In the genomic region with DNA sequence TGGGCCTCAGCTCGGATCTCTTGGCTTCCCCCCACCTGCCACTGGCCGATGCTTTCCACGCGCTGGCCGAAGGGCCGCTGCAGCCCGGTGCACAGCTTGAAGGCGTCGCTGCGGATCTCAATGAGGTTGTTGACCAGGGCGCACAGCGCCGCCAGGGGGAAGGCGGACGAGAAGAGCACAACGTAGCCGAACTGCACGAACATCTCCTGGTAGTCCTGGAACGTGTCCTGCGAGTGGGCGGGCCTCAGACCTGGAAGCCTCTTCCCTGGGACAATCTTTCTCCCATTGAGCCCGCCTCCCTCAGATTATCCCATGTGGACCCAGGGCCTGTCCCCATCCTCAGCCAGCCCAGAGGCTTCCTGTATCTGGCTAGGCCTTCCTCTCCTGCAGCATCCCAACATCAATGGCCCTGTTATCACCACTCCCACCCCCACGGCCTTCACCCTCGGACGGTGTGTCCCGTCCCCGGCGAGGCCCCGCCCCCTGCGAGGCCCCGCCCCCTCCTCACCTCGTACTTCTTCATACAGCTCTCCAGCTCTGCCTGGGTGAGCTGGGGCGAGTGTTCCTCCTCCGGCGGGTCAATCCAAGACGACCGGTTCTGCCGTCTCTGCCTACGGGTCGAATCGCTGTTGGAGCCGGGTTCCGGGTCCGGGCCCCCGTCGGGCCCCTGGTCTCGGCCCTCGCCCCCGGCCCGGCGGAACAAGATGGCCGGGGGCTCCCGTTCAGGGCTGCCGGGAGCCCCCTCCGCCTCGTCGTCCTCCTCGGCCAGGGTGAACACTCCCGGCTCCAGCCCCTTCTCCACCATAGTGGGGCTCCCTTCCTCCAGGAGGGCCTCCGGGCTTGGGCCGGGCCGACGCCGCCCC, we compare ENCODE assay signal across 8 cellular contexts. TPM values are rescaled to one million over a fixed set of nuclear protein-coding genes. Genes with fewer than 3 reads are reported as not detected.
DNase-seq lines count a peak whose midpoint lies in the region; ATAC-seq and TF ChIP-seq lines count a peak whose summit lies in the region.

No MANE protein-coding gene starts in this region.

- peak overlapping the region; percentile 45 for H3K23ac ChIP-seq in mesendoderm (ENCODE audit: low read length)

- H3K27ac ChIP-seq in coronary artery, result peak overlapping the region in 1 of 2 donors; percentile 5
- peak overlapping the region; percentile 86 for H3K27ac ChIP-seq in mesendoderm (ENCODE audit: low read depth, low read length)

- H3K4me1 Mint-ChIP-seq in WTC11 (peaks cover 16% of the 10 kb centered on the region), type B pancreatic cell (ENCODE audit: unreplicated experiment) (peaks cover 5% of the 10 kb centered on the region), HFFc6 (ENCODE audit: low read depth) (peaks cover 1% of the 10 kb centered on the region)

- peak overlapping the region; percentile 5 for H2BK120ac ChIP-seq in mesendoderm (ENCODE audit: low read depth, low read length)

- no peaks in the 10 kb centered on the region for H3K4me1 ChIP-seq in mesendoderm (ENCODE audit: control insufficient read depth, low read depth, low read length)

- peak overlapping the region; percentile 76 for H3K9ac ChIP-seq in mesendoderm (ENCODE audit: low read length)

- H3K36me3 Mint-ChIP-seq in WTC11 (peaks cover 11% of the 10 kb centered on the region), type B pancreatic cell (peaks cover 9% of the 10 kb centered on the region), HFFc6 (ENCODE audit: low read depth) (peaks cover 6% of the 10 kb centered on the region)

- H3K79me1 ChIP-seq in mesendoderm (ENCODE audit: low read length), result no peaks in the 10 kb centered on the region

- no peak overlapping the region for H2BK15ac ChIP-seq in mesendoderm (replicated peaks; ENCODE audit: low read depth)

- ATAC-seq in WTC11 (peak; percentile 72), GM21717 (IDR thresholded peaks at IDR 0.05; ENCODE audit: unreplicated experiment) (no peak)

- H3K27me3 Mint-ChIP-seq in WTC11 (ENCODE audit: low read depth) (peaks cover 5% of the 10 kb centered on the region), type B pancreatic cell (peaks cover 10% of the 10 kb centered on the region), HFFc6 (ENCODE audit: insufficient read depth) (peaks cover 3% of the 10 kb centered on the region)

- peak; percentile 91 for DNase-seq in GM20000 (ENCODE audit: low spot score)
- peak; percentile 93 for DNase-seq in WTC11 (ENCODE audit: low spot score)
- DNase-seq in coronary artery (ENCODE audit: low spot score), result no peak
- DNase-seq in mesendoderm, result peak; percentile 98
- DNase-seq in type B pancreatic cell (ENCODE audit: extremely low spot score, unreplicated experiment), result no peak
- no peak for DNase-seq in anterior cingulate cortex (lab: John Stamatoyannopoulos, UW)
- DNase-seq in HFFc6, result no peak

- peak overlapping the region; percentile 89 for H3K18ac ChIP-seq in mesendoderm (ENCODE audit: low read length)

- H3K56ac ChIP-seq in mesendoderm (ENCODE audit: low read length), result peak overlapping the region; percentile 82

- H4K5ac ChIP-seq in mesendoderm (ENCODE audit: low read length), result no peak overlapping the region

- no peaks in the 10 kb centered on the region for H3K27me3 ChIP-seq in mesendoderm (ENCODE audit: insufficient read depth, low read length, poor library complexity)

- H3K4me3 ChIP-seq in coronary artery (peak overlapping the region; percentile 32), mesendoderm (ENCODE audit: low read length) (peak overlapping the region; percentile 55)

- H3K36me3 ChIP-seq in mesendoderm (ENCODE audit: control insufficient read depth, insufficient read depth, low read length), result no peaks in the 10 kb centered on the region

- no peaks in the 10 kb centered on the region for H3K79me2 ChIP-seq in mesendoderm (ENCODE audit: control insufficient read depth, insufficient read depth, low read length)

- H3K4me3 Mint-ChIP-seq in WTC11 (peak overlapping the region; percentile 84), type B pancreatic cell (peak overlapping the region; percentile 88), HFFc6 (no peak overlapping the region)

- no peak overlapping the region for H2AK5ac ChIP-seq in mesendoderm (ENCODE audit: low read length)

- peak overlapping the region; percentile 70 for H3K4me2 ChIP-seq in mesendoderm (ENCODE audit: low read length)

- POLR2A ChIA-PET in WTC11 (lab: Charles Lee), result interaction anchor here (0.5 to 1.4 kb wide), 8 partner anchors 11 to 669 kb away, joined by 3 to 11 read pairs (median 4); partner anchors contain the start of genes ABHD8, DDA1 and MRPL34

- peaks cover 4% of the 10 kb centered on the region for H3K9me3 Mint-ChIP-seq in WTC11
- H3K9me3 Mint-ChIP-seq in type B pancreatic cell, result no peaks in the 10 kb centered on the region
- H3K9me3 Mint-ChIP-seq in HFFc6, result 0 out of 2 replicates have a peak, but pooled peaks cover 4% of the 10 kb centered on the region

- no peak overlapping the region for H4K8ac ChIP-seq in mesendoderm (ENCODE audit: low read depth, low read length)

- TF ChIP-seq CTCF in GM20000 (IDR thresholded peaks at IDR 0.05; ENCODE audit: extremely low read depth, missing control alignments), result no peak
- TF ChIP-seq CTCF in WTC11 (IDR thresholded peaks at IDR 0.05), result 0 out of 2 replicates have a peak, but pooled peaks have one; percentile 17
- no peak for TF ChIP-seq CTCF in coronary artery (IDR thresholded peaks at IDR 0.05)
- TF ChIP-seq CTCF in type B pancreatic cell (conservative IDR thresholded peaks at IDR 0.05), result peak; percentile 72
- no peak for TF ChIP-seq CTCF in HFFc6 (IDR thresholded peaks at IDR 0.05)

- peak overlapping the region; percentile 41 for H3K4ac ChIP-seq in mesendoderm (ENCODE audit: low read depth, low read length)

- H2BK5ac ChIP-seq in mesendoderm (ENCODE audit: low read length), result no peak overlapping the region

- H3K27ac Mint-ChIP-seq in WTC11, result peak overlapping the region; percentile 98
- peak overlapping the region; percentile 88 for H3K27ac Mint-ChIP-seq in type B pancreatic cell
- H3K27ac Mint-ChIP-seq in HFFc6, result no peak overlapping the region

- CTCF ChIA-PET in WTC11 (lab: Charles Lee), result interaction anchor here (0.6 to 3.5 kb wide), 37 partner anchors 8 to 278 kb away, joined by 3 to 35 read pairs (median 4); partner anchors contain the start of genes ANKLE1, DDA1, MRPL34 and MVB12A

- WGBS in mesendoderm (ENCODE audit: extremely low coverage, insufficient coverage, low lambda C conversion rate), result no CpG with 5 or more reads among the region's 64 CpGs

TF ChIP-seq in WTC11, 78 proteins besides CTCF, POLR2A, EP300 and RAD21 (continues in another document):
- TF ChIP-seq ZNF138 (CRISPR knock-in tag; conservative IDR thresholded peaks at IDR 0.05) (no peak), FOXK1 (CRISPR knock-in tag; IDR thresholded peaks at IDR 0.05) (peak; percentile 82; the same call in 1 of the 2 replicates), CBFB (CRISPR knock-in tag; IDR thresholded peaks at IDR 0.05; ENCODE audit: low read depth) (peak; percentile 88; the same call in 1 of the 2 replicates)

RNA-seq across cellular contexts. Expression of gene ANO8, which starts 6.8 kb away (rescaled TPM):
- 30.5 to 35.4 TPM (median 32.6 TPM) in 3 replicates for total RNA-seq in WTC11 (2021)
- 4.2 TPM for polyA plus RNA-seq in mesendoderm (2013, experiment 1 of 2)
- polyA plus RNA-seq in mesendoderm (2013, experiment 2 of 2), result 4.3 TPM
- 38.4 and 51.3 TPM in 2 replicates for total RNA-seq in type B pancreatic cell (ENCODE audit: low replicate concordance)
- 1 to 10 TPM; 4.4 to 6.0 (median 5.0) TPM for total RNA-seq in HFFc6 (2021; fragmentation: NEBNext Ultra II Directional; extraction: Animal tissue kit (Norgen Biotek cat#: 25700))

RNA-seq across cellular contexts. Expression of gene GTPBP3, which starts 9.5 kb away (rescaled TPM):
- 79.1 to 93.0 TPM (median 80.8 TPM) in 3 replicates for total RNA-seq in WTC11 (2021)
- 25.9 TPM for polyA plus RNA-seq in mesendoderm (2013, experiment 1 of 2)
- 26.0 TPM for polyA plus RNA-seq in mesendoderm (2013, experiment 2 of 2)
- total RNA-seq in type B pancreatic cell (ENCODE audit: low replicate concordance), result 40.0 and 48.4 TPM in 2 replicates
- 10 to 100 TPM in 5 of 6 experiments, 1 to 10 TPM in 1; 9.2 to 14.7 (median 13.0) TPM for total RNA-seq in HFFc6 (2021; fragmentation: NEBNext Ultra II Directional; extraction: Animal tissue kit (Norgen Biotek cat#: 25700))

RNA-seq across cellular contexts. Expression of gene DDA1, which starts 18.5 kb away (rescaled TPM):
- total RNA-seq in WTC11 (2021) (36.2 to 42.8 TPM (median 37.0 TPM) in 3 replicates), type B pancreatic cell (ENCODE audit: low replicate concordance) (38.7 and 46.0 TPM in 2 replicates)
- polyA plus RNA-seq in mesendoderm (2013, experiment 1 of 2), result 87.4 TPM
- 85.3 TPM for polyA plus RNA-seq in mesendoderm (2013, experiment 2 of 2)
- total RNA-seq in HFFc6 (2021; fragmentation: NEBNext Ultra II Directional; extraction: Animal tissue kit (Norgen Biotek cat#: 25700)), result 10 to 100 TPM; 77.1 to 92.5 (median 83.4) TPM

RNA-seq across cellular contexts. Expression of gene MRPL34, which starts 22.2 kb away (rescaled TPM):
- total RNA-seq in WTC11 (2021), result 117 to 130 TPM (median 122 TPM) in 3 replicates
- polyA plus RNA-seq in mesendoderm (2013, experiment 1 of 2), result 73.8 TPM
- 75.8 TPM for polyA plus RNA-seq in mesendoderm (2013, experiment 2 of 2)
- 79.2 and 111 TPM in 2 replicates for total RNA-seq in type B pancreatic cell (ENCODE audit: low replicate concordance)
- total RNA-seq in HFFc6 (2021; fragmentation: NEBNext Ultra II Directional; extraction: Animal tissue kit (Norgen Biotek cat#: 25700)), result 10 to 100 TPM; 43.1 to 56.7 (median 50.4) TPM

RNA-seq across cellular contexts. Expression of gene ABHD8, which starts 24.7 kb away (rescaled TPM):
- 13.2 to 18.1 TPM (median 17.6 TPM) in 3 replicates for total RNA-seq in WTC11 (2021)
- polyA plus RNA-seq in mesendoderm (2013, experiment 1 of 2), result 4.9 TPM
- 5.1 TPM for polyA plus RNA-seq in mesendoderm (2013, experiment 2 of 2)
- total RNA-seq in type B pancreatic cell (ENCODE audit: low replicate concordance), result 11.6 and 14.3 TPM in 2 replicates
- total RNA-seq in HFFc6 (2021; fragmentation: NEBNext Ultra II Directional; extraction: Animal tissue kit (Norgen Biotek cat#: 25700)), result 1 to 10 TPM; 6.7 to 9.9 (median 8.9) TPM

Comparison
In these comparisons a context has a peak if more than half of its experiments do, and no peak if none do; other contexts are left out.
1. DNase-seq: peak in GM20000 (single experiment), WTC11 (single experiment) and mesendoderm (single experiment); none in coronary artery (single experiment), type B pancreatic cell (single experiment), anterior cingulate cortex (0 of 58) and HFFc6 (single experiment).
2. CTCF ChIP-seq: peak in WTC11 (single experiment) and type B pancreatic cell (single experiment); none in GM20000 (single experiment), coronary artery (single experiment) and HFFc6 (single experiment).